Comparison of ENCODE assay signal across 14 cellular contexts in genomic region chr5:44935262-44935661, GRCh38.
DNase-seq lines count a peak whose midpoint lies in the region; ATAC-seq and TF ChIP-seq lines count a peak whose summit lies in the region.
"Had no signal": no experiment of that assay in that cellular context is flagged by ENCODE, and none has a peak within 500 bp of the region (broad histone marks: within the 10 kb centered on the region; RNA-seq: fewer than 3 reads in every experiment).

No MANE protein-coding gene starts in this region.

- TF ChIP-seq CTCF in C4-2B (conservative IDR thresholded peaks at IDR 0.05) (peak; percentile 40), GM23338 (conservative IDR thresholded peaks at IDR 0.05; ENCODE audit: low read depth in 2 of 2) (peak; percentile 93 to 97)

- H3K4me2 ChIP-seq in GM23338: no peak overlapping the region

- intact Hi-C loops in activated CD4-positive, alpha-beta T cell treated with anti-CD3 and anti-CD28 coated beads, Interleukin-2, amount 10 ng/mL, durations not matched to agents 24 days and 14 days (cut with micrococcal nuclease): no loop called here

- H3K36me3 ChIP-seq in GM23338 (ENCODE audit: insufficient read depth): no peaks in the 10 kb centered on the region
- no peaks in the 10 kb centered on the region for H3K36me3 ChIP-seq in NT2/D1 (ENCODE audit: insufficient read depth, insufficient read length, low read length)
- H3K36me3 ChIP-seq: gastrocnemius medialis had no signal

- H3K27me3 ChIP-seq in GM23338 (ENCODE audit: insufficient read depth): no peaks in the 10 kb centered on the region
- no peaks in the 10 kb centered on the region for H3K27me3 ChIP-seq in NT2/D1 (ENCODE audit: insufficient read depth, insufficient read length)
- H3K27me3 ChIP-seq: gastrocnemius medialis had no signal

- H3K4me3 ChIP-seq in GM23338: no peak overlapping the region
- no peak overlapping the region for H3K4me3 ChIP-seq in NT2/D1 (ENCODE audit: insufficient read length, low read depth)
- H3K4me3 ChIP-seq: gastrocnemius medialis, lung had no signal

- H3K27ac ChIP-seq in C4-2B (no peak overlapping the region), GM23338 (ENCODE audit: low read depth) (no peak overlapping the region)
- H3K27ac ChIP-seq: gastrocnemius medialis had no signal

- no peaks in the 10 kb centered on the region for H3F3A ChIP-seq in GM23338 (replicated peaks; ENCODE audit: low read depth)

- H3K9me3 ChIP-seq in NT2/D1 (ENCODE audit: insufficient read depth, low read length): no peaks in the 10 kb centered on the region
- H3K9me3 ChIP-seq: gastrocnemius medialis had no signal

- H3K9me2 ChIP-seq in GM23338 (ENCODE audit: insufficient read depth): no peaks in the 10 kb centered on the region; the same call in 1 of the 2 replicates

- H3K9me3 Mint-ChIP-seq in GM23338: peaks cover 8% of the 10 kb centered on the region
- peaks cover 9% of the 10 kb centered on the region for H3K9me3 Mint-ChIP-seq in activated CD4-positive, alpha-beta T cell treated with anti-CD3 and anti-CD28 coated beads, Interleukin-2, amount 10 ng/mL, durations not matched to agents 24 days and 14 days

- H3K4me1 Mint-ChIP-seq in GM23338: no peaks in the 10 kb centered on the region
- peaks cover 4% of the 10 kb centered on the region for H3K4me1 Mint-ChIP-seq in activated CD4-positive, alpha-beta T cell treated with anti-CD3 and anti-CD28 coated beads, Interleukin-2, amount 10 ng/mL, durations not matched to agents 24 days and 14 days
- H3K4me1 Mint-ChIP-seq: CD4-positive, CD25-positive, alpha-beta regulatory T cell had no signal

- H3K4me3 Mint-ChIP-seq in GM23338: no peak overlapping the region
- H3K4me3 Mint-ChIP-seq in activated CD4-positive, alpha-beta T cell treated with anti-CD3 and anti-CD28 coated beads, Interleukin-2, amount 10 ng/mL, durations not matched to agents 24 days and 14 days: no peak overlapping the region
- H3K4me3 Mint-ChIP-seq: CD4-positive, CD25-positive, alpha-beta regulatory T cell had no signal

- peaks cover 8% of the 10 kb centered on the region for H3K36me3 Mint-ChIP-seq in GM23338 (ENCODE audit: low read depth)
- no peaks in the 10 kb centered on the region for H3K36me3 Mint-ChIP-seq in activated CD4-positive, alpha-beta T cell treated with anti-CD3 and anti-CD28 coated beads, Interleukin-2, amount 10 ng/mL, durations not matched to agents 24 days and 14 days (ENCODE audit: low read depth)
- H3K36me3 Mint-ChIP-seq: CD4-positive, CD25-positive, alpha-beta regulatory T cell had no signal

- 0 out of 2 replicates have a peak overlapping the region, but pooled peaks have one; percentile 27 for H3K27ac Mint-ChIP-seq in GM23338
- no peak overlapping the region for H3K27ac Mint-ChIP-seq in activated CD4-positive, alpha-beta T cell treated with anti-CD3 and anti-CD28 coated beads, Interleukin-2, amount 10 ng/mL, durations not matched to agents 24 days and 14 days
- H3K27ac Mint-ChIP-seq: CD4-positive, CD25-positive, alpha-beta regulatory T cell had no signal

- H3K79me2 ChIP-seq in GM23338 (replicated peaks; ENCODE audit: insufficient read depth): no peaks in the 10 kb centered on the region

- no peak overlapping the region for H3K9ac ChIP-seq in NT2/D1 (ENCODE audit: insufficient read length, low read depth)

- no peaks in the 10 kb centered on the region for H3K4me1 ChIP-seq in GM23338 (ENCODE audit: insufficient read depth)
- H3K4me1 ChIP-seq in NT2/D1 (ENCODE audit: insufficient read depth, insufficient read length): no peaks in the 10 kb centered on the region
- H3K4me1 ChIP-seq: gastrocnemius medialis had no signal

- DNase-seq in GM23338 (ENCODE audit: low spot score): peak; percentile 91
- peak; percentile 44 for DNase-seq in NT2/D1 (ENCODE audit: low read depth, low spot score)
- DNase-seq in fibroblast of peridontal ligament (ENCODE audit: extremely low read depth): peak; percentile 1
- DNase-seq in DMS79 (lab: John Stamatoyannopoulos, UW): no peak
- DNase-seq in activated CD4-positive, alpha-beta T cell treated with anti-CD3 and anti-CD28 coated beads, Interleukin-2, amount 10 ng/mL, durations not matched to agents 24 days and 14 days: no peak
- no peak for DNase-seq in middle frontal gyrus (ENCODE audit: extremely low spot score, low spot score)
- DNase-seq: activated naive CD4-positive, alpha-beta T cell treated with Interleukin-2 at 50 U/mL for 16 hours; CD4-positive, CD25-positive, alpha-beta regulatory T cell; gastrocnemius medialis; HCEC 1CT; NCI-H146 had no signal

- ATAC-seq in GM23338 (peak; percentile 99), HG03045 (IDR thresholded peaks at IDR 0.05; ENCODE audit: unreplicated experiment) (no peak)
- ATAC-seq: gastrocnemius medialis had no signal

- no peaks in the 10 kb centered on the region for H4K20me1 ChIP-seq in GM23338 (replicated peaks; ENCODE audit: insufficient read depth)

- peaks cover 1% of the 10 kb centered on the region for H3K27me3 Mint-ChIP-seq in GM23338 (ENCODE audit: insufficient read depth, low read depth, poor library complexity)
- no peaks in the 10 kb centered on the region for H3K27me3 Mint-ChIP-seq in activated CD4-positive, alpha-beta T cell treated with anti-CD3 and anti-CD28 coated beads, Interleukin-2, amount 10 ng/mL, durations not matched to agents 24 days and 14 days
- H3K27me3 Mint-ChIP-seq: CD4-positive, CD25-positive, alpha-beta regulatory T cell had no signal

- H2AFZ ChIP-seq in GM23338: no peak overlapping the region

TF ChIP-seq in GM23338, 12 proteins besides CTCF, POLR2A, EP300 and RAD21:
- TF ChIP-seq POLR2AphosphoS5 (IDR thresholded peaks at IDR 0.05; ENCODE audit: low read depth) (no peak), ZNF331 (CRISPR knock-in tag; IDR thresholded peaks at IDR 0.05; ENCODE audit: low read depth) (peak; percentile 67; the same call in 1 of the 2 replicates), EZH2phosphoT487 (IDR thresholded peaks at IDR 0.05; ENCODE audit: unreplicated experiment) (no peak)
- TF ChIP-seq, protein P1, sequence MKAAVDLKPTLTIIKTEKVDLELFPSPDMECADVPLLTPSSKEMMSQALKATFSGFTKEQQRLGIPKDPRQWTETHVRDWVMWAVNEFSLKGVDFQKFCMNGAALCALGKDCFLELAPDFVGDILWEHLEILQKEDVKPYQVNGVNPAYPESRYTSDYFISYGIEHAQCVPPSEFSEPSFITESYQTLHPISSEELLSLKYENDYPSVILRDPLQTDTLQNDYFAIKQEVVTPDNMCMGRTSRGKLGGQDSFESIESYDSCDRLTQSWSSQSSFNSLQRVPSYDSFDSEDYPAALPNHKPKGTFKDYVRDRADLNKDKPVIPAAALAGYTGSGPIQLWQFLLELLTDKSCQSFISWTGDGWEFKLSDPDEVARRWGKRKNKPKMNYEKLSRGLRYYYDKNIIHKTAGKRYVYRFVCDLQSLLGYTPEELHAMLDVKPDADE (IDR thresholded peaks at IDR 0.05): no peak
TF ChIP-seq in GM23338: peak in this region for 1.

Comparison
In these comparisons a context has a peak if more than half of its experiments do, and no peak if none do; other contexts are left out.
1. DNase-seq: peak in GM23338 (single experiment), NT2/D1 (single experiment) and fibroblast of peridontal ligament (single experiment); none in DMS79 (single experiment), activated CD4-positive, alpha-beta T cell treated with anti-CD3 and anti-CD28 coated beads, Interleukin-2, amount 10 ng/mL, durations not matched to agents 24 days and 14 days (single experiment) and middle frontal gyrus (single experiment).